ENCODE assay signal across 8 cellular contexts in genomic region chr6:32175711-32176475, GRCh38. TPM values are rescaled to one million over a fixed set of nuclear protein-coding genes. Genes with fewer than 3 reads are reported as not detected.
DNase-seq lines count a peak whose midpoint lies in the region; ATAC-seq and TF ChIP-seq lines count a peak whose summit lies in the region.

A gene with protein sequence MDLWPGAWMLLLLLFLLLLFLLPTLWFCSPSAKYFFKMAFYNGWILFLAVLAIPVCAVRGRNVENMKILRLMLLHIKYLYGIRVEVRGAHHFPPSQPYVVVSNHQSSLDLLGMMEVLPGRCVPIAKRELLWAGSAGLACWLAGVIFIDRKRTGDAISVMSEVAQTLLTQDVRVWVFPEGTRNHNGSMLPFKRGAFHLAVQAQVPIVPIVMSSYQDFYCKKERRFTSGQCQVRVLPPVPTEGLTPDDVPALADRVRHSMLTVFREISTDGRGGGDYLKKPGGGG (minus strand): TSS chr6:32176084. CDS start chr6:32171496, 4,588 bp downstream.

- H3K36me3 ChIP-seq in iPS-15b (ENCODE audit: control insufficient read depth, insufficient read depth, low read length) = peaks cover 10% of the 10 kb centered on the region

- H3K9me3 Mint-ChIP-seq in MCF 10A (ENCODE audit: unreplicated experiment) = no peaks in the 10 kb centered on the region

- peak within 1 kb of the TSS; percentile 93 for H3K9ac ChIP-seq in iPS-15b (ENCODE audit: low read depth, low read length)

- H3K4me3 Mint-ChIP-seq in MCF 10A (ENCODE audit: unreplicated experiment) = peak within 1 kb of the TSS; percentile 79

- no TSS peak for BruUV-seq in MCF 10A (replicated peaks; lab: Mats Ljungman, UMichigan)

- H3K27ac ChIP-seq in VCaP = peak within 1 kb of the TSS; percentile 92

- H3K27me3 ChIP-seq in iPS-15b (ENCODE audit: control insufficient read depth, insufficient read depth, low read length) = no peaks in the 10 kb centered on the region

- in situ Hi-C loops in GM13976 (cut with MboI; ENCODE audit: low sequenced_read_pairs, unreplicated experiment) = no loop called here

- peak within 1 kb of the TSS; percentile 91 for H3K27ac Mint-ChIP-seq in MCF 10A (ENCODE audit: low read depth, unreplicated experiment)

- CTCF ChIA-PET in MCF 10A (lab: Yijun Ruan, JAX) = interaction anchor here (0.6 to 1.1 kb wide), 2 partner anchors 20 to 57 kb away, joined by 3 read pairs; no protein-coding TSS in a partner anchor

- peaks cover 10% of the 10 kb centered on the region for H3K4me1 ChIP-seq in iPS-15b (ENCODE audit: control insufficient read depth, insufficient read depth, low read length)

- peaks cover 37% of the 10 kb centered on the region for H3K36me3 Mint-ChIP-seq in MCF 10A (ENCODE audit: insufficient read depth, unreplicated experiment)

- H3K4me3 ChIP-seq in iPS-15b (ENCODE audit: low read depth, low read length) (peak within 1 kb of the TSS; percentile 95), skeletal muscle cell (ENCODE audit: low read depth, low read length) (peak within 1 kb of the TSS; percentile 99)

- no peaks in the 10 kb centered on the region for H3K27me3 Mint-ChIP-seq in MCF 10A (ENCODE audit: insufficient read depth, unreplicated experiment)

- no peak for TF ChIP-seq CTCF in GM13976 (IDR thresholded peaks at IDR 0.05; ENCODE audit: borderline replicate concordance, control extremely low read depth, extremely low read depth, insufficient read depth, missing control alignments)
- TF ChIP-seq CTCF in VCaP (conservative IDR thresholded peaks at IDR 0.05) = no peak
- TF ChIP-seq CTCF in MCF 10A (IDR thresholded peaks at IDR 0.05; ENCODE audit: unreplicated experiment) = no peak

- POLR2A ChIA-PET in MCF 10A (lab: Yijun Ruan, JAX) = interaction anchor here (1.0 to 5.0 kb wide), 14 partner anchors 8 to 795 kb away, joined by 3 to 112 read pairs (median 6); partner anchors contain the start of genes ATF6B, DXO, FKBPL and GPSM3

- DNase-seq in GM13976 (ENCODE audit: low spot score) = peak; percentile 99
- peak; percentile 97 for DNase-seq in NCI-H2227 (lab: John Stamatoyannopoulos, UW; ENCODE audit: unreplicated experiment)
- peak; percentile 95 for DNase-seq in MCF 10A (ENCODE audit: unreplicated experiment)
- peak; percentile 94 for DNase-seq in skeletal muscle cell (ENCODE audit: low read depth)

- peaks cover 53% of the 10 kb centered on the region for H3K4me1 Mint-ChIP-seq in MCF 10A (ENCODE audit: insufficient read depth, unreplicated experiment)

- intact Hi-C loops in MCF 10A (cut with micrococcal nuclease) = no loop called here

- ATAC-seq in HG03108 (IDR thresholded peaks at IDR 0.05; ENCODE audit: unreplicated experiment) = peak; percentile 40
- ATAC-seq in GM19351 (IDR thresholded peaks at IDR 0.05; ENCODE audit: unreplicated experiment) = no peak

- H3K9me3 ChIP-seq in iPS-15b (ENCODE audit: control insufficient read depth, insufficient read depth, low read length) = no peaks in the 10 kb centered on the region

RNA-seq across cellular contexts. Expression of the gene that starts here (rescaled TPM):
- total RNA-seq in MCF 10A (2022) = 37.8 and 43.4 TPM in 2 replicates
